Comparison of ENCODE assay signal across 21 cellular contexts in the genomic region with DNA sequence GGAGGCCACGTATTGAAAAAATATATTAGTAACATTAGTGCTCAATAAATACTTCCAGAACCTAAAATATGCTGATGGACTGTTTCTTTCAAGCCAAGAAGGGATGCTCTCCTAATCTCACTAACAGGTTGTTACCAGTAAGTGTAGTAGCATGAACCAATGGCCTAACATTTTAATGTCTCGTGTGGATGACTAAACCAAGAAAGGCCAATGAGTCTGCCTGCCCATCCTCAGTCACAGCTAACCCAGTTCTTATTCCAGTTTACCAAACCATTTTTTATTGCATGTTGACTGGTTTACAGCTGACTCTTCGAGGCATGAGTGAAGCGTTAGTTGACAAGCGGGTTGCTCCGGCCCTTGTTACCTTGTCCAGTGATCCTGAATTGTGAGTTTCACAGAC. TPM values are rescaled to one million over a fixed set of nuclear protein-coding genes. Genes with fewer than 3 reads are reported as not detected.
DNase-seq lines count a peak whose midpoint lies in the region; ATAC-seq, FAIRE-seq and TF ChIP-seq lines count a peak whose summit lies in the region.
"Had no signal": no experiment of that assay in that cellular context is flagged by ENCODE, and none has a peak within 500 bp of the region (broad histone marks: within the 10 kb centered on the region; RNA-seq: fewer than 3 reads in every experiment).

No MANE protein-coding gene starts in this region.

- H3K4me3 ChIP-seq in keratinocyte (ENCODE audit: control insufficient read depth in 2 of 3, extremely low read depth in 1 of 3, insufficient read depth in 2 of 3, low read depth in 1 of 3, low read length in 3 of 3) = no peak overlapping the region
- H3K4me3 ChIP-seq: SJCRH30 had no signal

- H3K27me3 ChIP-seq in keratinocyte (ENCODE audit: control insufficient read depth, extremely low read depth, insufficient read depth, low read length) = no peaks in the 10 kb centered on the region
- H3K27me3 ChIP-seq: BE2C, SJCRH30 had no signal

- peaks cover 15% of the 10 kb centered on the region for H3K4me1 ChIP-seq in keratinocyte (ENCODE audit: control insufficient read depth, extremely low read depth, insufficient read depth, low read length)
- H3K4me1 ChIP-seq: BE2C, SJCRH30 had no signal

- no peak overlapping the region for H3K9ac ChIP-seq in keratinocyte (ENCODE audit: control insufficient read depth, extremely low read depth, insufficient read depth, low read length)

- no peak overlapping the region for H3K27ac ChIP-seq in keratinocyte (ENCODE audit: control insufficient read depth, insufficient read depth, low read length)
- H3K27ac ChIP-seq: 22Rv1, SJCRH30 had no signal

- no peaks in the 10 kb centered on the region for H3K27me3 Mint-ChIP-seq in T-helper 17 cell
- no peaks in the 10 kb centered on the region for H3K27me3 Mint-ChIP-seq in activated naive CD4-positive, alpha-beta T cell treated with anti-CD3 and anti-CD28 coated beads for 36 hours (ENCODE audit: low read depth)
- H3K27me3 Mint-ChIP-seq: CD8-positive, alpha-beta memory T cell had no signal

- dilution Hi-C loops in keratinocyte (cut with MboI; ENCODE audit: extremely low pct_ligation_motif_present, low sequenced_read_pairs) = no loop called here

- H3K9me1 ChIP-seq in keratinocyte (ENCODE audit: control insufficient read depth, extremely low read depth, insufficient read depth, low read length) = no peaks in the 10 kb centered on the region

- H2AFZ ChIP-seq in keratinocyte (ENCODE audit: control insufficient read depth, low read length) = no peak overlapping the region

- ATAC-seq in T-helper 17 cell = no peak
- ATAC-seq: Right ventricle myocardium inferior had no signal

- H3K27ac Mint-ChIP-seq in T-helper 17 cell = peak overlapping the region; percentile 24
- H3K27ac Mint-ChIP-seq in activated naive CD4-positive, alpha-beta T cell treated with anti-CD3 and anti-CD28 coated beads for 36 hours = no peak overlapping the region

- H4K20me1 ChIP-seq in keratinocyte (ENCODE audit: control insufficient read depth, extremely low read depth, insufficient read depth, low read length) = no peaks in the 10 kb centered on the region

- H3K36me3 ChIP-seq in keratinocyte (ENCODE audit: control insufficient read depth in 2 of 2, extremely low read depth in 1 of 2, insufficient read depth in 2 of 2, low read length in 2 of 2) = peaks cover 0 to 5% of the 10 kb centered on the region in 2 experiments
- H3K36me3 ChIP-seq: BE2C, SJCRH30 had no signal

- intact Hi-C loops in activated naive CD4-positive, alpha-beta T cell treated with anti-CD3 and anti-CD28 coated beads for 36 hours (cut with micrococcal nuclease) = loop anchor here (2.0 to 5.0 kb wide), 2 partner anchors 19 to 247 kb away; no protein-coding TSS in a partner anchor

- no peak for TF ChIP-seq CTCF in keratinocyte (optimal IDR thresholded peaks at IDR 0.05 in 1 of 3, IDR thresholded peaks at IDR 0.05 in 1 of 3, conservative IDR thresholded peaks at IDR 0.05 in 1 of 3; ENCODE audit: extremely low read depth in 1 of 3, insufficient read depth in 2 of 3, low read length in 3 of 3)

- CTCF ChIA-PET in activated naive CD4-positive, alpha-beta T cell treated with anti-CD3 and anti-CD28 coated beads for 36 hours (lab: Charles Lee) = interaction anchor here (1.2 to 2.2 kb wide), 2 partner anchors 146 to 304 kb away, joined by 3 to 7 read pairs; no protein-coding TSS in a partner anchor

- no peak overlapping the region for H3K4me3 Mint-ChIP-seq in T-helper 17 cell
- H3K4me3 Mint-ChIP-seq in activated naive CD4-positive, alpha-beta T cell treated with anti-CD3 and anti-CD28 coated beads for 36 hours = no peak overlapping the region
- H3K4me3 Mint-ChIP-seq: CD14-positive monocyte; CD8-positive, alpha-beta memory T cell had no signal

- H3K9me3 ChIP-seq in T-helper 17 cell (ENCODE audit: control insufficient read depth, low read length, poor library complexity, severe bottlenecking) (no peaks in the 10 kb centered on the region), keratinocyte (ENCODE audit: control insufficient read depth, low read depth, low read length) (no peaks in the 10 kb centered on the region)
- H3K9me3 ChIP-seq: BE2C, SJCRH30 had no signal

- DNase-seq in NCI-H146 (lab: John Stamatoyannopoulos, UW) (peak; percentile 30), NCI-H146 treated with DMSO at 0.1 percent for 48 hours (lab: John Stamatoyannopoulos, UW; ENCODE audit: unreplicated experiment) (no peak), M059J (ENCODE audit: low read depth) (peak; percentile 21), T-helper 17 cell (no peak), keratinocyte (ENCODE audit: low read depth, low spot score) (no peak), NCI-H2171 treated with DMSO at 0.1 percent for 48 hours (lab: John Stamatoyannopoulos, UW) (no peak), A172 (ENCODE audit: low spot score) (no peak)
- DNase-seq in activated naive CD4-positive, alpha-beta T cell treated with anti-CD3 and anti-CD28 coated beads for 36 hours = no peak
- DNase-seq: ACHN; BE2C; Calu3; CD8-positive, alpha-beta memory T cell; DND-41; NCI-H1436; NCI-H446 treated with DMSO at 0.1 percent for 48 hours; NCI-H526 treated with DMSO at 0.1 percent for 48 hours; SJCRH30 had no signal

- no peaks in the 10 kb centered on the region for H3K9me3 Mint-ChIP-seq in activated naive CD4-positive, alpha-beta T cell treated with anti-CD3 and anti-CD28 coated beads for 36 hours
- H3K9me3 Mint-ChIP-seq: CD14-positive monocyte; CD8-positive, alpha-beta memory T cell had no signal

- no peaks in the 10 kb centered on the region for H3K79me2 ChIP-seq in keratinocyte (ENCODE audit: control insufficient read depth, insufficient read depth, low read length)

- peak; percentile 5 for FAIRE-seq in keratinocyte (lab: Jason Lieb, UNC)
- FAIRE-seq: H54 had no signal

- no peak overlapping the region for H3K4me2 ChIP-seq in keratinocyte (ENCODE audit: control insufficient read depth, extremely low read depth, insufficient read depth, low read depth, low read length)

- peaks cover 6% of the 10 kb centered on the region for H3K4me1 Mint-ChIP-seq in T-helper 17 cell
- H3K4me1 Mint-ChIP-seq in activated naive CD4-positive, alpha-beta T cell treated with anti-CD3 and anti-CD28 coated beads for 36 hours (ENCODE audit: low read depth) = peaks cover 32% of the 10 kb centered on the region

- peaks cover 6% of the 10 kb centered on the region for H3K36me3 Mint-ChIP-seq in T-helper 17 cell (ENCODE audit: low read depth)
- peaks cover 19% of the 10 kb centered on the region for H3K36me3 Mint-ChIP-seq in activated naive CD4-positive, alpha-beta T cell treated with anti-CD3 and anti-CD28 coated beads for 36 hours (ENCODE audit: low read depth)

RNA-seq across cellular contexts. Expression of gene TNFRSF11A, which starts 45.1 kb away (rescaled TPM):
- 1.3 and 3.8 TPM in 2 replicates for total RNA-seq in M059J (2014; rRNA removed; shearing (Covaris generic))
- 1 to 10 TPM; 1.2 to 3.1 TPM for total RNA-seq in T-helper 17 cell
- polyA plus RNA-seq in keratinocyte = 0.40 to 0.52 TPM (median 0.51 TPM) in 3 replicates
- polyA plus RNA-seq in keratinocyte (2011; ENCODE audit: low read depth) = not detected
- polyA plus RNA-seq in keratinocyte (2011; cell fraction: cytosol; rRNA removed) = 0.11 and 0.17 TPM in 2 replicates
- polyA plus RNA-seq in keratinocyte (2011; cell fraction: nucleus; rRNA removed) = 0.81 and 1.0 TPM in 2 replicates
- polyA plus RNA-seq in keratinocyte (2012; ENCODE audit: low replicate concordance) = 0.20 and 0.55 TPM in 2 replicates
- 0.22 to 0.66 TPM (median 0.36 TPM) in 3 replicates for polyA minus RNA-seq in keratinocyte
- 2.5 TPM for polyA minus RNA-seq in keratinocyte (2011; cell fraction: cytosol; rRNA and poly(A)+ RNA removed)
- polyA minus RNA-seq in keratinocyte (2011; cell fraction: nucleus; rRNA and poly(A)+ RNA removed) = 0.32 and 0.62 TPM in 2 replicates
- 1 to 10 TPM; 3.1 to 3.5 TPM for total RNA-seq in activated naive CD4-positive, alpha-beta T cell treated with anti-CD3 and anti-CD28 coated beads for 36 hours
- total RNA-seq in A172 (2014; rRNA removed; shearing (Covaris generic)) = 0.62 and 3.4 TPM in 2 replicates

Comparison
In these comparisons a context has a peak if more than half of its experiments do, and no peak if none do; other contexts are left out.
1. DNase-seq: peak in NCI-H146 (single experiment) and M059J (single experiment); none in NCI-H146 treated with DMSO at 0.1 percent for 48 hours (single experiment), T-helper 17 cell (0 of 3), keratinocyte (single experiment), NCI-H2171 treated with DMSO at 0.1 percent for 48 hours (single experiment), activated naive CD4-positive, alpha-beta T cell treated with anti-CD3 and anti-CD28 coated beads for 36 hours (single experiment) and A172 (single experiment).